In genomic region chr2:151097118-151097517, GRCh38 we compare ENCODE assay signal across 16 cellular contexts.
"Had no signal": no experiment of that assay in that cellular context is flagged by ENCODE, and none has a peak within 500 bp of the region (broad histone marks: within the 10 kb centered on the region; RNA-seq: fewer than 3 reads in every experiment).

No MANE protein-coding gene starts in this region.

- H3K9me3 ChIP-seq: esophagus muscularis mucosa, gastroesophageal sphincter, pancreas, upper lobe of right lung had no signal

- H3K4me1 ChIP-seq: esophagus muscularis mucosa, gastroesophageal sphincter, pancreas, upper lobe of right lung had no signal

- H2AFZ ChIP-seq: hepatocyte had no signal

- H3K27me3 ChIP-seq: esophagus muscularis mucosa, gastroesophageal sphincter, hepatocyte, pancreas, upper lobe of right lung had no signal

- H3K4me2 ChIP-seq: hepatocyte had no signal

- DNase-seq: activated CD4-positive, alpha-beta T cell treated with anti-CD3 and anti-CD28 coated beads for 1 hour; activated CD4-positive, alpha-beta T cell treated with anti-CD3 and anti-CD28 coated beads, Interleukin-2, amount 50 U/mL, for 48 hours; activated CD8-positive, alpha-beta memory T cell treated with anti-CD3 and anti-CD28 coated beads, Interleukin-2, amount 10 ng/mL, durations not matched to agents 7 days and 5 days; activated effector memory CD4-positive, alpha-beta T cell treated with anti-CD3 and anti-CD28 coated beads, Interleukin-2, amount 50 U/mL, for 16 hours; activated T-cell treated with anti-CD3 and anti-CD28 coated beads, Interleukin-2, amount 50 U/mL, for 4 hours; amygdala; kidney; pancreas; stimulated activated CD4-positive, alpha-beta T cell treated with anti-CD3 and anti-CD28 coated beads, Interleukin-4, amount 100 ng/mL, for 1 hour; stimulated activated CD8-positive, alpha-beta memory T cell treated with anti-CD3 and anti-CD28 coated beads, Interleukin-4, amount 100 ng/mL, for 48 hours; stimulated activated naive CD8-positive, alpha-beta T cell treated with anti-CD3 and anti-CD28 coated beads, Interleukin-15, Interleukin-2, amounts not matched to agents 100 U/mL and 50 U/mL, for 24 hours; T-helper 9 cell; upper lobe of right lung had no signal

- H3K4me3 ChIP-seq: esophagus muscularis mucosa, gastroesophageal sphincter, hepatocyte, pancreas, upper lobe of right lung had no signal

- H3K36me3 ChIP-seq: esophagus muscularis mucosa, gastroesophageal sphincter, pancreas, upper lobe of right lung had no signal

- H3K79me2 ChIP-seq: hepatocyte had no signal

- H3K27ac ChIP-seq: esophagus muscularis mucosa, gastroesophageal sphincter, hepatocyte, pancreas, upper lobe of right lung had no signal
